Comparison of ENCODE assay signal across 12 cellular contexts in genomic region chr6:53284901-53285300, GRCh38.
A peak's percentile ranks its signal among the peaks of the same experiment; 100 is the strongest.
DNase-seq lines count a peak whose midpoint lies in the region; ATAC-seq and TF ChIP-seq lines count a peak whose summit lies in the region.
"Had no signal": no experiment of that assay in that cellular context is flagged by ENCODE, and none has a peak within 500 bp of the region (broad histone marks: within the 10 kb centered on the region; RNA-seq: fewer than 3 reads in every experiment).

No MANE protein-coding gene starts in this region.

- peaks cover 62% of the 10 kb centered on the region for H3K4me1 Mint-ChIP-seq in CD8-positive, alpha-beta T cell (ENCODE audit: low read depth)
- H3K4me1 Mint-ChIP-seq in activated B cell treated with CpG ODN at 0.5 μM for 24 hours (peaks cover 87% of the 10 kb centered on the region), mesothelial cell of epicardium (peaks cover 11% of the 10 kb centered on the region)

- ATAC-seq in CD8-positive, alpha-beta T cell, result no peak
- ATAC-seq in GM19043 (IDR thresholded peaks at IDR 0.05; ENCODE audit: low read depth, unreplicated experiment), result peak; percentile 73
- ATAC-seq in HG02938 (IDR thresholded peaks at IDR 0.05; ENCODE audit: unreplicated experiment), result peak; percentile 63
- ATAC-seq in activated B cell treated with CpG ODN at 0.5 μM for 24 hours (ENCODE audit: low read depth), result no peak

- CTCF ChIA-PET in CD8-positive, alpha-beta T cell (lab: Charles Lee), result interaction anchor here (0.9 to 2.2 kb wide), 4 partner anchors 12 to 126 kb away, joined by 3 to 8 read pairs (median 3); no protein-coding TSS in a partner anchor
- CTCF ChIA-PET in activated B cell treated with CpG ODN at 0.5 μM for 24 hours (lab: Charles Lee), result interaction anchor here (1.1 to 1.5 kb wide), 3 partner anchors 9 to 126 kb away, joined by 3 to 9 read pairs (median 7); no protein-coding TSS in a partner anchor

- H3K4me1 ChIP-seq in CD8-positive, alpha-beta T cell (ENCODE audit: insufficient read depth, low read length), result peaks cover 8% of the 10 kb centered on the region

- no peaks in the 10 kb centered on the region for H3K9me3 Mint-ChIP-seq in CD8-positive, alpha-beta T cell
- H3K9me3 Mint-ChIP-seq in activated B cell treated with CpG ODN at 0.5 μM for 24 hours, result no peaks in the 10 kb centered on the region
- no peaks in the 10 kb centered on the region for H3K9me3 Mint-ChIP-seq in mesothelial cell of epicardium

- peaks cover 65% of the 10 kb centered on the region for H3K36me3 Mint-ChIP-seq in CD8-positive, alpha-beta T cell
- H3K36me3 Mint-ChIP-seq in activated B cell treated with CpG ODN at 0.5 μM for 24 hours (ENCODE audit: low read depth) (peaks cover 64% of the 10 kb centered on the region), mesothelial cell of epicardium (peaks cover 13% of the 10 kb centered on the region)

- H3K27ac Mint-ChIP-seq in CD8-positive, alpha-beta T cell, result peak overlapping the region; percentile 18
- H3K27ac Mint-ChIP-seq in activated B cell treated with CpG ODN at 0.5 μM for 24 hours (peak overlapping the region; percentile 77), mesothelial cell of epicardium (no peak overlapping the region)

- H3K27me3 ChIP-seq in CD8-positive, alpha-beta T cell (ENCODE audit: insufficient read depth, low read length), result no peaks in the 10 kb centered on the region

- DNase-seq in CD8-positive, alpha-beta T cell, result no peak
- no peak for DNase-seq in activated B cell treated with CpG ODN at 0.5 μM for 24 hours
- DNase-seq in HUDEP-2 (lab: John Stamatoyannopoulos, UW; ENCODE audit: unreplicated experiment in 76 of 76), result no peak
- DNase-seq in HCEC 1CT, result no peak
- no peak for DNase-seq in AG08396 (ENCODE audit: low spot score)
- no peak for DNase-seq in mesothelial cell of epicardium (ENCODE audit: low spot score in 2 of 2, unreplicated experiment in 2 of 2)
- DNase-seq: activated CD4-positive, CD25-positive, alpha-beta regulatory T cell; Calu3; NCI-H1694 treated with DMSO at 0.1 percent for 48 hours; stimulated activated CD4-positive, alpha-beta T cell treated with anti-CD3 and anti-CD28 coated beads, Interleukin-2, amount 100 ng/mL, for 24 hours had no signal

- no peak for TF ChIP-seq CTCF in CD8-positive, alpha-beta T cell (IDR thresholded peaks at IDR 0.05)
- TF ChIP-seq CTCF in activated B cell treated with CpG ODN at 0.5 μM for 24 hours (IDR thresholded peaks at IDR 0.05) (no peak), mesothelial cell of epicardium (IDR thresholded peaks at IDR 0.05; ENCODE audit: unreplicated experiment) (no peak)

- H3K27me3 Mint-ChIP-seq in CD8-positive, alpha-beta T cell (ENCODE audit: low read depth), result no peaks in the 10 kb centered on the region
- no peaks in the 10 kb centered on the region for H3K27me3 Mint-ChIP-seq in activated B cell treated with CpG ODN at 0.5 μM for 24 hours
- no peaks in the 10 kb centered on the region for H3K27me3 Mint-ChIP-seq in mesothelial cell of epicardium (ENCODE audit: low read depth)

- POLR2A ChIA-PET in CD8-positive, alpha-beta T cell (lab: Charles Lee), result interaction anchor here (0.6 kb wide), 1 partner anchor 102 kb away, joined by 4 read pairs; no protein-coding TSS in a partner anchor
- POLR2A ChIA-PET in activated B cell treated with CpG ODN at 0.5 μM for 24 hours (lab: Charles Lee), result interaction anchor here (0.5 to 1.6 kb wide), 6 partner anchors 9 to 184 kb away, joined by 3 to 5 read pairs (median 3); no protein-coding TSS in a partner anchor

- intact Hi-C loops in CD8-positive, alpha-beta T cell (cut with DNase I, micrococcal nuclease), result no loop called here
- intact Hi-C loops in activated B cell treated with CpG ODN at 0.5 μM for 24 hours (cut with micrococcal nuclease), result loop anchor here (1.0 kb wide), 1 partner anchor 8 kb away; no protein-coding TSS in a partner anchor

- peak overlapping the region; percentile 1 for H3K4me3 Mint-ChIP-seq in CD8-positive, alpha-beta T cell
- H3K4me3 Mint-ChIP-seq in activated B cell treated with CpG ODN at 0.5 μM for 24 hours (no peak overlapping the region), mesothelial cell of epicardium (no peak overlapping the region)

- no peaks in the 10 kb centered on the region for H3K36me3 ChIP-seq in CD8-positive, alpha-beta T cell (ENCODE audit: insufficient read depth, low read length)

- H3K9me3 ChIP-seq in CD8-positive, alpha-beta T cell (ENCODE audit: low read length), result no peaks in the 10 kb centered on the region

- H3K27ac ChIP-seq in CD8-positive, alpha-beta T cell (ENCODE audit: low read depth, low read length), result no peak overlapping the region

- H3K4me3 ChIP-seq in CD8-positive, alpha-beta T cell (ENCODE audit: low read depth, low read length), result no peak overlapping the region

Comparison
In these comparisons a context has a peak if more than half of its experiments do, and no peak if none do; other contexts are left out.
1. ATAC-seq: peak in GM19043 (single experiment) and HG02938 (single experiment); none in CD8-positive, alpha-beta T cell (single experiment) and activated B cell treated with CpG ODN at 0.5 μM for 24 hours (single experiment).